Comparison of ENCODE assay signal across 1 cellular context in the genomic region with DNA sequence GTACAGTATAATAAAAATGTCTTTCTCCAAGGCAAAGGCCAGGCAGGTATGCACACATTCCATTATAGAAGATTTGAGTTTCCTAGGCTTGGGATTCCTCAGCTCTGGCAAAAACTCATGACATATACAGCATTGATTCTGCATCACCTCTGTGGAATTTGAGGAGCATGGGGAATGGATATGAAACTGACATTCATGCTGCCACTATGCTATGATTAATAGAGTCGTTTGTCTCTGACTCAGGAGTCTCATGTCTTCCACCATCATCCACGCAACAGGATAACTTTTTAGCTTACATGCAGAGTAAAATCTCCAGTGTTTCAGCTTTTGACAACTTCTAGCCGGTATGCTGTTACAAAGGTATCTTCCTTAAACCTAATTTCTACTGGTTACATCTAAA.
TF ChIP-seq lines count a peak whose summit lies in the region.

No MANE protein-coding gene starts in this region.

TF ChIP-seq in SK-N-SH, 30 proteins besides CTCF, POLR2A, EP300 and RAD21 (continued from another document):
- TF ChIP-seq FOSL2 (IDR thresholded peaks at IDR 0.05; ENCODE audit: borderline replicate concordance, low read depth) (peak; percentile 82), NRF1 (IDR thresholded peaks at IDR 0.05; ENCODE audit: low read depth, low read length) (no peak), PBX3 (IDR thresholded peaks at IDR 0.05) (peak; percentile 97), ZBTB33 (IDR thresholded peaks at IDR 0.05; ENCODE audit: borderline replicate concordance, low read depth) (peak; percentile 56; the same call in 1 of the 2 replicates), GABPA (IDR thresholded peaks at IDR 0.05; ENCODE audit: low read depth) (no peak), MAX (IDR thresholded peaks at IDR 0.05; ENCODE audit: low read depth) (peak; percentile 59; the same call in 1 of the 2 replicates), TEAD4 (IDR thresholded peaks at IDR 0.05; ENCODE audit: borderline replicate concordance, insufficient read depth) (peak; percentile 87), NFIC (IDR thresholded peaks at IDR 0.05; ENCODE audit: borderline replicate concordance) (peak; percentile 63), RXRA (IDR thresholded peaks at IDR 0.05; ENCODE audit: borderline replicate concordance, low read depth) (no peak; the same call in 1 of the 2 replicates), TCF12 (IDR thresholded peaks at IDR 0.05) (peak; percentile 87), SIN3A (IDR thresholded peaks at IDR 0.05; ENCODE audit: borderline replicate concordance, low read depth, low read length) (0 out of 2 replicates have a peak, but pooled peaks have one; percentile 24)
